Comparison of ENCODE assay signal across 22 cellular contexts in genomic region chr2:205768341-205768740, GRCh38.
DNase-seq lines count a peak whose midpoint lies in the region; ATAC-seq and TF ChIP-seq lines count a peak whose summit lies in the region.
"Had no signal": no experiment of that assay in that cellular context is flagged by ENCODE, and none has a peak within 500 bp of the region (broad histone marks: within the 10 kb centered on the region; RNA-seq: fewer than 3 reads in every experiment).

No MANE protein-coding gene starts in this region.

- no peaks in the 10 kb centered on the region for H3K27me3 Mint-ChIP-seq in neural progenitor cell (ENCODE audit: insufficient read depth, low read depth)

- H3K27ac Mint-ChIP-seq in neural progenitor cell = no peak overlapping the region
- H3K27ac Mint-ChIP-seq: activated CD4-positive, alpha-beta memory T cell treated with anti-CD3 and anti-CD28 coated beads, Interleukin-2, amount 10 ng/mL, durations not matched to agents 7 days and 5 days; activated naive CD8-positive, alpha-beta T cell treated with anti-CD3 and anti-CD28 coated beads, Interleukin-2, amount 10 ng/mL, durations not matched to agents 7 days and 5 days; stimulated activated naive B cell treated with anti-CD40 and anti-IgM and Interleukin-4, amounts not matched to agents 10 μg/mL and 1 μg/mL and 100 μg/mL, for 72 hours had no signal

- H3K4me3 ChIP-seq in right atrium auricular region (no peak overlapping the region), esophagus squamous epithelium (no peak overlapping the region), muscle layer of duodenum (ENCODE audit: low read depth in 1 of 2, low read length in 2 of 2) (no peak overlapping the region), neural progenitor cell (no peak overlapping the region)
- H3K4me3 ChIP-seq: breast epithelium, dorsolateral prefrontal cortex, GM12878, mucosa of descending colon had no signal

- TF ChIP-seq CTCF in right atrium auricular region (IDR thresholded peaks at IDR 0.05) (no peak), esophagus squamous epithelium (IDR thresholded peaks at IDR 0.05) (no peak), neural progenitor cell (IDR thresholded peaks at IDR 0.05) (no peak)

- peaks cover 36% of the 10 kb centered on the region for H3K4me1 Mint-ChIP-seq in neural progenitor cell
- H3K4me1 Mint-ChIP-seq: activated CD4-positive, alpha-beta memory T cell treated with anti-CD3 and anti-CD28 coated beads, Interleukin-2, amount 10 ng/mL, durations not matched to agents 7 days and 5 days had no signal

- H4K20me1 ChIP-seq in neural progenitor cell (ENCODE audit: low read depth) = no peaks in the 10 kb centered on the region

- H3K4me3 Mint-ChIP-seq in neural progenitor cell = no peak overlapping the region
- H3K4me3 Mint-ChIP-seq: activated CD4-positive, alpha-beta memory T cell treated with anti-CD3 and anti-CD28 coated beads, Interleukin-2, amount 10 ng/mL, durations not matched to agents 7 days and 5 days; activated naive CD8-positive, alpha-beta T cell treated with anti-CD3 and anti-CD28 coated beads, Interleukin-2, amount 10 ng/mL, durations not matched to agents 7 days and 5 days; stimulated activated naive B cell treated with anti-CD40 and anti-IgM and Interleukin-4, amounts not matched to agents 10 μg/mL and 1 μg/mL and 100 μg/mL, for 72 hours had no signal

- 71 to 86% methylated on average over 7 of the region's 7 CpGs for WGBS in esophagus squamous epithelium, 2 donors

- H2AFZ ChIP-seq in neural progenitor cell (replicated peaks) = no peak overlapping the region

- H3F3A ChIP-seq in neural progenitor cell (ENCODE audit: low read depth) = no peaks in the 10 kb centered on the region

- no peak overlapping the region for H3K9ac ChIP-seq in neural progenitor cell
- H3K9ac ChIP-seq: KMS-11 had no signal

- no peaks in the 10 kb centered on the region for H3K36me3 Mint-ChIP-seq in neural progenitor cell
- H3K36me3 Mint-ChIP-seq: activated naive CD8-positive, alpha-beta T cell treated with anti-CD3 and anti-CD28 coated beads, Interleukin-2, amount 10 ng/mL, durations not matched to agents 7 days and 5 days had no signal

- H3K27ac ChIP-seq in right atrium auricular region (peak overlapping the region in 1 of 2 donors; percentile 2), esophagus squamous epithelium (peak overlapping the region in 3 of 4 donors; percentile 43 to 75 (median 72)), muscle layer of duodenum (ENCODE audit: low read length) (peak overlapping the region; percentile 53), neural progenitor cell (no peak overlapping the region)
- H3K27ac ChIP-seq: breast epithelium, dorsolateral prefrontal cortex, KMS-11 had no signal

- no peaks in the 10 kb centered on the region for H3K9me3 Mint-ChIP-seq in neural progenitor cell
- H3K9me3 Mint-ChIP-seq: activated CD4-positive, alpha-beta memory T cell treated with anti-CD3 and anti-CD28 coated beads, Interleukin-2, amount 10 ng/mL, durations not matched to agents 7 days and 5 days; activated naive CD8-positive, alpha-beta T cell treated with anti-CD3 and anti-CD28 coated beads, Interleukin-2, amount 10 ng/mL, durations not matched to agents 7 days and 5 days; stimulated activated naive B cell treated with anti-CD40 and anti-IgM and Interleukin-4, amounts not matched to agents 10 μg/mL and 1 μg/mL and 100 μg/mL, for 72 hours had no signal

- DNase-seq in Right ventricle myocardium superior (peak; percentile 53), right atrium auricular region (ENCODE audit: low spot score) (no peak), esophagus squamous epithelium (lab: John Stamatoyannopoulos, UW) (no peak), neural progenitor cell (ENCODE audit: low spot score) (no peak), NCI-H69 (lab: John Stamatoyannopoulos, UW) (no peak), UCSD-AML1 (lab: John Stamatoyannopoulos, UW; ENCODE audit: unreplicated experiment) (no peak)
- DNase-seq: activated CD4-positive, alpha-beta memory T cell treated with anti-CD3 and anti-CD28 coated beads, Interleukin-2, amount 10 ng/mL, durations not matched to agents 7 days and 5 days; activated naive CD8-positive, alpha-beta T cell treated with anti-CD3 and anti-CD28 coated beads, Interleukin-2, amount 10 ng/mL, durations not matched to agents 7 days and 5 days; activated T-cell treated with anti-CD3 and anti-CD28 coated beads, Interleukin-2, amount 50 U/mL, for 48 hours; dorsolateral prefrontal cortex; GOT3; islet precursor cell; mucosa of descending colon; NCI-H1092 treated with DMSO at 0.1 percent for 48 hours; NCI-H2227 treated with DMSO at 0.1 percent for 48 hours; posterior cingulate gyrus; stimulated activated naive B cell treated with anti-CD40 and anti-IgM and Interleukin-4, amounts not matched to agents 10 μg/mL and 1 μg/mL and 100 μg/mL, for 72 hours had no signal

- peaks cover 0 to 17% of the 10 kb centered on the region in 2 donors for H3K4me1 ChIP-seq in right atrium auricular region
- peaks cover 9 to 67% (median 34%) of the 10 kb centered on the region in 3 donors for H3K4me1 ChIP-seq in esophagus squamous epithelium
- H3K4me1 ChIP-seq in muscle layer of duodenum (ENCODE audit: control insufficient read depth in 1 of 2, insufficient read depth in 2 of 2, low read length in 2 of 2) = peaks cover 9 to 88% of the 10 kb centered on the region in 2 donors
- H3K4me1 ChIP-seq in neural progenitor cell = peaks cover 5% of the 10 kb centered on the region
- H3K4me1 ChIP-seq: breast epithelium had no signal

- ATAC-seq in Right ventricle myocardium superior (ENCODE audit: poor library complexity) (peak; percentile 88), GM21526 (IDR thresholded peaks at IDR 0.05; ENCODE audit: low FRiP score, unreplicated experiment) (no peak)
- ATAC-seq: GM12878; stimulated activated naive B cell treated with anti-CD40 and anti-IgM and Interleukin-4, amounts not matched to agents 10 μg/mL and 1 μg/mL and 100 μg/mL, for 72 hours had no signal

- H3K9me3 ChIP-seq in right atrium auricular region = no peaks in the 10 kb centered on the region
- no peaks in the 10 kb centered on the region for H3K9me3 ChIP-seq in esophagus squamous epithelium
- no peaks in the 10 kb centered on the region for H3K9me3 ChIP-seq in muscle layer of duodenum (ENCODE audit: control insufficient read depth in 1 of 2, low read length in 2 of 2)
- no peaks in the 10 kb centered on the region for H3K9me3 ChIP-seq in neural progenitor cell (ENCODE audit: low read depth)
- H3K9me3 ChIP-seq: breast epithelium, mucosa of descending colon had no signal

- intact Hi-C loops in Right ventricle myocardium superior (cut with DNase I) (no loop called here), esophagus squamous epithelium (cut with DNase I) (loop anchor here (5.0 kb wide), 1 partner anchor 119 kb away; no protein-coding TSS in a partner anchor)

- H3K36me3 ChIP-seq in right atrium auricular region = no peaks in the 10 kb centered on the region
- peaks cover 0 to 25% (median 0%) of the 10 kb centered on the region in 3 donors for H3K36me3 ChIP-seq in esophagus squamous epithelium
- peaks cover 11 to 25% of the 10 kb centered on the region in 2 donors for H3K36me3 ChIP-seq in muscle layer of duodenum (ENCODE audit: control insufficient read depth in 1 of 2, insufficient read depth in 2 of 2, low read length in 2 of 2)
- H3K36me3 ChIP-seq in neural progenitor cell = no peaks in the 10 kb centered on the region
- H3K36me3 ChIP-seq: breast epithelium had no signal

- no peak overlapping the region for H3K4me2 ChIP-seq in neural progenitor cell
- H3K4me2 ChIP-seq: KMS-11 had no signal

- H3K27me3 ChIP-seq in right atrium auricular region (no peaks in the 10 kb centered on the region), esophagus squamous epithelium (no peaks in the 10 kb centered on the region), muscle layer of duodenum (ENCODE audit: low read depth, low read length) (no peaks in the 10 kb centered on the region), neural progenitor cell (no peaks in the 10 kb centered on the region)
- H3K27me3 ChIP-seq: breast epithelium had no signal

- TF ChIP-seq POLR2A in esophagus squamous epithelium (IDR thresholded peaks at IDR 0.05) = no peak

- H3K79me2 ChIP-seq in neural progenitor cell (ENCODE audit: low read depth) = no peaks in the 10 kb centered on the region
